ENCODE assay signal across 8 cellular contexts in genomic region chr17:78387982-78388941, GRCh38. TPM values are rescaled to one million over a fixed set of nuclear protein-coding genes. Genes with fewer than 3 reads are reported as not detected.
DNase-seq lines count a peak whose midpoint lies in the region; ATAC-seq, FAIRE-seq and TF ChIP-seq lines count a peak whose summit lies in the region.

No MANE protein-coding gene starts in this region.

- no peaks in the 10 kb centered on the region; the same call in 1 of the 2 replicates for H3K23me2 ChIP-seq in H1 (ENCODE audit: low read depth, low read length)

- 0 out of 2 replicates have a peak overlapping the region, but pooled peaks have one; percentile 16 for H2BK5ac ChIP-seq in H1 (ENCODE audit: low read depth, low read length)

- no peak overlapping the region for H2BK15ac ChIP-seq in H1 (ENCODE audit: low read length)

- H3K9ac ChIP-seq in H1 (replicated peaks in 1 of 4; ENCODE audit: extremely low read depth in 1 of 4, low read depth in 3 of 4, low read length in 3 of 4), result no peak overlapping the region

- no peaks in the 10 kb centered on the region for H3K27me3 ChIP-seq in H1 (replicated peaks in 1 of 4; ENCODE audit: control insufficient read depth in 3 of 4, extremely low read depth in 1 of 4, insufficient read depth in 3 of 4, low read length in 3 of 4)
- H3K27me3 ChIP-seq in psoas muscle (ENCODE audit: insufficient read depth in 3 of 3, low read length in 2 of 3), result no peaks in the 10 kb centered on the region

- peaks cover 60 to 97% of the 10 kb centered on the region in 2 experiments for H3K79me2 ChIP-seq in H1 (ENCODE audit: control insufficient read depth in 1 of 2, insufficient read depth in 2 of 2, low read length in 2 of 2)

- no peak overlapping the region for H4K8ac ChIP-seq in H1 (ENCODE audit: extremely low read depth, insufficient read depth, low read length)

- H3K4me1 ChIP-seq in H1 (replicated peaks in 1 of 4; ENCODE audit: control insufficient read depth in 3 of 4, insufficient read depth in 4 of 4, low read length in 3 of 4) (peaks cover 6 to 19% (median 11%) of the 10 kb centered on the region in 4 experiments), psoas muscle (peaks cover 87% of the 10 kb centered on the region)

- TF ChIP-seq CTCF in GM12865 (IDR thresholded peaks at IDR 0.05; ENCODE audit: insufficient read depth, low read depth, low read length, missing control alignments) (no peak), H1 (IDR thresholded peaks at IDR 0.05; ENCODE audit: control extremely low read depth in 1 of 3, insufficient read depth in 1 of 3, low read depth in 1 of 3, low read length in 3 of 3) (no peak), psoas muscle (IDR thresholded peaks at IDR 0.05) (no peak)

- H2AFZ ChIP-seq in H1 (ENCODE audit: low read length), result no peak overlapping the region

- WGBS in H1 (ENCODE audit: extremely low coverage in 1 of 2, insufficient coverage in 1 of 2, insufficient read length in 1 of 2, insufficient replicate concordance in 2 of 2, low coverage in 1 of 2, low lambda C conversion rate in 2 of 2, missing lambda C conversion rate in 1 of 2), 2 experiments, result 96% methylated on average over 10 of the region's 10 CpGs; no CpG with 5 or more reads in 1 of the 2 experiments
- WGBS in psoas muscle, 3 donors, result 42 to 60% (median 52%) methylated on average over 10 of the region's 10 CpGs

- intact Hi-C loops in psoas muscle (cut with DNase I), result no loop called here

- no peak overlapping the region for H2BK20ac ChIP-seq in H1 (ENCODE audit: low read length)

- H3K56ac ChIP-seq in H1 (replicated peaks; ENCODE audit: insufficient read length, low read depth, low read length), result no peak overlapping the region

- H4K91ac ChIP-seq in H1 (replicated peaks; ENCODE audit: insufficient read length, low read length), result no peak overlapping the region

- H3K79me1 ChIP-seq in H1 (ENCODE audit: low read depth, low read length), result peaks cover 23% of the 10 kb centered on the region

- DNase-seq in GM12865 (ENCODE audit: low read depth) (peak; percentile 73), NOMO-1 (lab: John Stamatoyannopoulos, UW; ENCODE audit: unreplicated experiment in 2 of 2) (peak; percentile 83 to 95), H1 (ENCODE audit: low read depth in 1 of 2, low spot score in 2 of 2) (no peak), psoas muscle (no peak), T1000 (lab: John Stamatoyannopoulos, UW) (no peak), COR-L47 (lab: John Stamatoyannopoulos, UW) (no peak)

- no peak for TF ChIP-seq RAD21 in H1 (IDR thresholded peaks at IDR 0.05 in 1 of 2, conservative IDR thresholded peaks at IDR 0.05 in 1 of 2; ENCODE audit: low read depth in 2 of 2, low read length in 2 of 2)

- FAIRE-seq in H1 (lab: Jason Lieb, UNC), result no peak

- no peak overlapping the region for H2BK120ac ChIP-seq in H1 (replicated peaks; ENCODE audit: low read depth, low read length)

- H3K18ac ChIP-seq in H1 (ENCODE audit: extremely low read depth, low read length), result no peak overlapping the region

- H4K5ac ChIP-seq in H1 (ENCODE audit: insufficient read length, low read depth, low read length), result no peak overlapping the region

- H3K4me2 ChIP-seq in H1 (ENCODE audit: insufficient read depth in 1 of 2, low read depth in 2 of 2, low read length in 2 of 2), result no peak overlapping the region

- no peaks in the 10 kb centered on the region for H3K9me3 ChIP-seq in H1 (ENCODE audit: insufficient read depth in 2 of 2, low read depth in 1 of 2, low read length in 1 of 2)
- no peaks in the 10 kb centered on the region for H3K9me3 ChIP-seq in psoas muscle

- POLR2A ChIA-PET in H1 (lab: Charles Lee; ENCODE audit: partially characterized antibody), result interaction anchor here (0.7 to 1.5 kb wide), 8 partner anchors 8 to 49 kb away, joined by 3 to 7 read pairs (median 4); partner anchors contain the start of gene SOCS3

- H3K27ac ChIP-seq in H1 (ENCODE audit: low read depth, low read length) (no peak overlapping the region), psoas muscle (peak overlapping the region; percentile 70)

- no peak overlapping the region for H3K14ac ChIP-seq in H1 (ENCODE audit: insufficient read length)

- H2AK5ac ChIP-seq in H1 (ENCODE audit: low read depth, low read length), result 0 out of 2 replicates have a peak overlapping the region, but pooled peaks have one; percentile 24

- peak overlapping the region; percentile 27; the same call in 1 of the 2 replicates for H2BK12ac ChIP-seq in H1 (ENCODE audit: low read depth, low read length)

- ATAC-seq in psoas muscle (no peak), HG03175 (IDR thresholded peaks at IDR 0.05; ENCODE audit: unreplicated experiment) (no peak), HG02938 (IDR thresholded peaks at IDR 0.05; ENCODE audit: unreplicated experiment) (no peak)

- TF ChIP-seq EP300 in H1 (IDR thresholded peaks at IDR 0.05; ENCODE audit: borderline replicate concordance in 1 of 2, low read depth in 2 of 2, low read length in 2 of 2), result no peak

- H3K36me3 ChIP-seq in H1 (ENCODE audit: control insufficient read depth in 2 of 4, insufficient read depth in 4 of 4, low read length in 3 of 4) (peaks cover 0 to 2% (median under 1%) of the 10 kb centered on the region in 4 experiments; a peak in 2 of 8 replicates), psoas muscle (ENCODE audit: insufficient read depth in 1 of 2, low read depth in 1 of 2) (peaks cover 0 to 5% of the 10 kb centered on the region in 2 donors)

- no peak for TF ChIP-seq POLR2A in H1 (IDR thresholded peaks at IDR 0.05; ENCODE audit: control extremely low read depth in 1 of 2, low read depth in 2 of 2, low read length in 2 of 2)

- no peak overlapping the region for H3K23ac ChIP-seq in H1 (ENCODE audit: insufficient read length)

- CTCF ChIA-PET in H1 (lab: Charles Lee; ENCODE audit: partially characterized antibody), result interaction anchor here (1.1 to 1.7 kb wide), 4 partner anchors 8 to 119 kb away, joined by 3 to 7 read pairs (median 4); no protein-coding TSS in a partner anchor

- peaks cover 8 to 41% of the 10 kb centered on the region in 2 experiments for H4K20me1 ChIP-seq in H1 (replicated peaks in 1 of 2; ENCODE audit: control insufficient read depth in 1 of 2, insufficient read depth in 2 of 2, low read length in 2 of 2)

- no peak overlapping the region for H3K4ac ChIP-seq in H1 (replicated peaks; ENCODE audit: insufficient read length, low read depth, low read length)

- H3K4me3 ChIP-seq in GM12865 (ENCODE audit: low read depth, low read length) (no peak overlapping the region), H1 (ENCODE audit: extremely low read depth in 1 of 4, insufficient read depth in 2 of 4, low read depth in 3 of 4, low read length in 4 of 4) (no peak overlapping the region), psoas muscle (no peak overlapping the region)

TF ChIP-seq in H1, 55 proteins besides CTCF, POLR2A, EP300 and RAD21:
- TF ChIP-seq PHF8 (conservative IDR thresholded peaks at IDR 0.05; ENCODE audit: low read depth, low read length) (no peak), KDM1A (IDR thresholded peaks at IDR 0.05; ENCODE audit: borderline replicate concordance, low read length) (no peak), KDM5A (IDR thresholded peaks at IDR 0.05; ENCODE audit: low read length) (no peak), ATF3 (IDR thresholded peaks at IDR 0.05; ENCODE audit: insufficient read depth, low read depth, low read length) (no peak)

RNA-seq across cellular contexts. Expression of gene PGS1, which starts 9.8 kb away (rescaled TPM):
- 56.7 and 60.0 TPM in 2 replicates for total RNA-seq in H1 (2021; fragmentation: NEBNext Ultra II Directional; extraction: Animal tissue kit (Norgen Biotek cat#: 25700))
- 46.7 and 69.3 TPM in 2 replicates for polyA plus RNA-seq in H1 (2011; rRNA removed)
- polyA plus RNA-seq in H1 (2011; cell fraction: cytosol; rRNA removed), result 69.5 TPM
- 180 TPM for polyA plus RNA-seq in H1 (2011; cell fraction: nucleus; rRNA removed)
- 38.8 to 53.2 TPM (median 48.6 TPM) in 4 replicates for polyA plus RNA-seq in H1 (2012, experiment 1 of 2)
- 42.4 TPM for polyA plus RNA-seq in H1 (2012, experiment 2 of 2)
- 34.5 TPM for polyA plus RNA-seq in H1 (2013, experiment 1 of 2)
- polyA plus RNA-seq in H1 (2013, experiment 2 of 2), result 33.4 TPM
- polyA minus RNA-seq in H1 (2011; rRNA and poly(A)+ RNA removed), result 49.7 and 65.7 TPM in 2 replicates
- 37.5 TPM for polyA minus RNA-seq in H1 (2011; cell fraction: cytosol; rRNA and poly(A)+ RNA removed)
- polyA minus RNA-seq in H1 (2011; cell fraction: nucleus; rRNA and poly(A)+ RNA removed), result 62.2 TPM
- total RNA-seq in psoas muscle, result 10 to 100 TPM; 15.0 to 24.2 (median 20.3) TPM
- polyA plus RNA-seq in psoas muscle, result 10 to 100 TPM; 10.2 to 16.3 (median 15.5) TPM

RNA-seq across cellular contexts. Expression of gene SOCS3, which starts 28.4 kb away (rescaled TPM):
- total RNA-seq in H1 (2021; fragmentation: NEBNext Ultra II Directional; extraction: Animal tissue kit (Norgen Biotek cat#: 25700)), result 47.9 and 49.4 TPM in 2 replicates
- polyA plus RNA-seq in H1 (2011; rRNA removed) (10.1 and 15.2 TPM in 2 replicates), psoas muscle (10 to 100 TPM in 1 of 3 donors, 1 to 10 TPM in 2; 5.3 to 24.4 (median 7.5) TPM)
- 13.5 TPM for polyA plus RNA-seq in H1 (2011; cell fraction: cytosol; rRNA removed)
- polyA plus RNA-seq in H1 (2011; cell fraction: nucleus; rRNA removed), result 33.4 TPM
- 13.7 to 17.9 TPM (median 15.6 TPM) in 4 replicates for polyA plus RNA-seq in H1 (2012, experiment 1 of 2)
- polyA plus RNA-seq in H1 (2012, experiment 2 of 2), result 21.7 TPM
- 28.0 TPM for polyA plus RNA-seq in H1 (2013, experiment 1 of 2)
- polyA plus RNA-seq in H1 (2013, experiment 2 of 2), result 27.0 TPM
- 7.3 and 11.0 TPM in 2 replicates for polyA minus RNA-seq in H1 (2011; rRNA and poly(A)+ RNA removed)
- 17.7 TPM for polyA minus RNA-seq in H1 (2011; cell fraction: cytosol; rRNA and poly(A)+ RNA removed)
- 14.3 TPM for polyA minus RNA-seq in H1 (2011; cell fraction: nucleus; rRNA and poly(A)+ RNA removed)
- total RNA-seq in psoas muscle, result 10 to 100 TPM in 3 of 4 donors, 1 to 10 TPM in 1; 8.5 to 43.5 (median 23.6) TPM

Comparison
In these comparisons a context has a peak if more than half of its experiments do, and no peak if none do; other contexts are left out.
1. DNase-seq: peak in GM12865 (single experiment) and NOMO-1 (2 of 2); none in H1 (0 of 2), psoas muscle (0 of 2), T1000 (single experiment) and COR-L47 (single experiment).